19 cellular contexts compared by ENCODE assay signal in genomic region chrX:29880977-29881376, GRCh38.
A peak's percentile ranks its signal among the peaks of the same experiment; 100 is the strongest.
DNase-seq lines count a peak whose midpoint lies in the region; ATAC-seq, FAIRE-seq and TF ChIP-seq lines count a peak whose summit lies in the region.
"Had no signal": no experiment of that assay in that cellular context is flagged by ENCODE, and none has a peak within 500 bp of the region (broad histone marks: within the 10 kb centered on the region; RNA-seq: fewer than 3 reads in every experiment).

No MANE protein-coding gene starts in this region.

- H2AFZ ChIP-seq in PC-3 (ENCODE audit: low read length): 0 out of 2 replicates have a peak overlapping the region, but pooled peaks have one; percentile 13
- H2AFZ ChIP-seq in hepatocyte: no peak overlapping the region

- no peaks in the 10 kb centered on the region for H4K20me1 ChIP-seq in PC-3 (ENCODE audit: low read length)
- no peaks in the 10 kb centered on the region for H4K20me1 ChIP-seq in hepatocyte (ENCODE audit: insufficient read depth, poor library complexity, severe bottlenecking)

- no peaks in the 10 kb centered on the region for H3K36me3 ChIP-seq in PC-3 (ENCODE audit: low read depth, low read length)
- H3K36me3 ChIP-seq in right lobe of liver: no peaks in the 10 kb centered on the region
- no peaks in the 10 kb centered on the region for H3K36me3 ChIP-seq in hepatocyte (replicated peaks; ENCODE audit: insufficient read depth, low read depth)

- 47% methylated on average over 3 of the region's 3 CpGs for WGBS in right lobe of liver (ENCODE audit: insufficient coverage, low coverage, low lambda C conversion rate, missing lambda C conversion rate)
- 68% methylated on average over 3 of the region's 3 CpGs for WGBS in hepatocyte (ENCODE audit: low lambda C conversion rate, missing lambda C conversion rate)

- H3K9me2 ChIP-seq in PC-3 (replicated peaks; ENCODE audit: low read length): no peaks in the 10 kb centered on the region
- no peaks in the 10 kb centered on the region for H3K9me2 ChIP-seq in hepatocyte (replicated peaks; ENCODE audit: insufficient read depth)

- POLR2A ChIA-PET in PC-3 (lab: Charles Lee; ENCODE audit: unreplicated experiment): no interaction called here

- H3K4me2 ChIP-seq in PC-3 (ENCODE audit: low read length) (no peak overlapping the region; the same call in 1 of the 2 replicates), hepatocyte (no peak overlapping the region)
- H3K4me2 ChIP-seq: KMS-11 had no signal

- TF ChIP-seq CTCF in PC-3 (conservative IDR thresholded peaks at IDR 0.05; ENCODE audit: low read depth, low read length): no peak
- TF ChIP-seq CTCF in GM13977 (IDR thresholded peaks at IDR 0.05; ENCODE audit: extremely low read depth, insufficient read depth, missing control alignments): no peak
- TF ChIP-seq CTCF in right lobe of liver (IDR thresholded peaks at IDR 0.05): no peak
- TF ChIP-seq CTCF in hepatocyte (IDR thresholded peaks at IDR 0.05; ENCODE audit: poor library complexity): no peak

- H3K27ac ChIP-seq in PC-3 (ENCODE audit: low read length) (no peak overlapping the region), right lobe of liver (no peak overlapping the region), hepatocyte (no peak overlapping the region)
- H3K27ac ChIP-seq: C4-2B, KMS-11 had no signal

- CTCF ChIA-PET in PC-3 (lab: Charles Lee): no interaction called here

- intact Hi-C loops in PC-3 (cut with micrococcal nuclease) (no loop called here), right lobe of liver (cut with DNase I) (no loop called here)

- no peaks in the 10 kb centered on the region for H3K9me3 ChIP-seq in PC-3 (ENCODE audit: low read length)
- no peaks in the 10 kb centered on the region for H3K9me3 ChIP-seq in right lobe of liver
- no peaks in the 10 kb centered on the region for H3K9me3 ChIP-seq in hepatocyte (ENCODE audit: low read depth)
- H3K9me3 ChIP-seq: Caco-2 had no signal

- in situ Hi-C loops in GM13977 (cut with MboI; ENCODE audit: low pct_unique_long_range_greater_than_20kb, low sequenced_read_pairs, unreplicated experiment): no loop called here

- no peak for DNase-seq in GM18507 (ENCODE audit: extremely low spot score, insufficient read length, low read depth)
- DNase-seq in HTR-8/SVneo (ENCODE audit: insufficient read length, low spot score): no peak
- DNase-seq in PC-3: no peak
- DNase-seq in GM13977 (ENCODE audit: low spot score): no peak
- DNase-seq in right lobe of liver: no peak
- DNase-seq in hepatocyte (ENCODE audit: low spot score): no peak
- DNase-seq: ACHN; AML-193; Caco-2; CD4-positive, alpha-beta T cell; H9 had no signal

- H3K27me3 ChIP-seq in PC-3 (ENCODE audit: low read length) (no peaks in the 10 kb centered on the region), right lobe of liver (no peaks in the 10 kb centered on the region), hepatocyte (no peaks in the 10 kb centered on the region)

- TF ChIP-seq POLR2A in right lobe of liver (IDR thresholded peaks at IDR 0.05): no peak

- no TSS peak for BruUV-seq in PC-3 (replicated peaks; lab: Mats Ljungman, UMichigan)

- ATAC-seq in GM18870 (IDR thresholded peaks at IDR 0.05; ENCODE audit: unreplicated experiment) (peak; percentile 46), PC-3 (no peak), right lobe of liver (no peak), GM18858 (IDR thresholded peaks at IDR 0.05; ENCODE audit: unreplicated experiment) (no peak)

- H3F3A ChIP-seq in PC-3 (ENCODE audit: low read length, unreplicated experiment): no peaks in the 10 kb centered on the region

- H3K4me3 ChIP-seq in PC-3 (ENCODE audit: low read length) (no peak overlapping the region), right lobe of liver (no peak overlapping the region), hepatocyte (no peak overlapping the region)

- FAIRE-seq in GM18507 (lab: Jason Lieb, UNC) (peak; percentile 5), HTR-8/SVneo (lab: Jason Lieb, UNC) (peak; percentile 74)
- FAIRE-seq: D721Med, G401.6, GM12892, H1 had no signal

- H3K79me2 ChIP-seq in PC-3 (ENCODE audit: low read length): no peaks in the 10 kb centered on the region
- no peaks in the 10 kb centered on the region for H3K79me2 ChIP-seq in hepatocyte

- H3K4me1 ChIP-seq in PC-3 (ENCODE audit: insufficient read depth, low read length) (peaks cover 7% of the 10 kb centered on the region), right lobe of liver (no peaks in the 10 kb centered on the region), hepatocyte (ENCODE audit: insufficient read depth) (no peaks in the 10 kb centered on the region)
- H3K4me1 ChIP-seq: Caco-2 had no signal

- no peak overlapping the region for H3K9ac ChIP-seq in PC-3 (ENCODE audit: low read length)
- H3K9ac ChIP-seq: KMS-11 had no signal
